Comparison of ENCODE assay signal across 8 cellular contexts in genomic region chr19:9828551-9829063, GRCh38. TPM values are rescaled to one million over a fixed set of nuclear protein-coding genes. Genes with fewer than 3 reads are reported as not detected.
A peak's percentile ranks its signal among the peaks of the same experiment; 100 is the strongest.
DNase-seq lines count a peak whose midpoint lies in the region; ATAC-seq and TF ChIP-seq lines count a peak whose summit lies in the region.

No MANE protein-coding gene starts in this region.

- H3K4me3 ChIP-seq in ascending aorta, result peak overlapping the region; percentile 80 to 87
- H3K4me3 ChIP-seq in lower lobe of right lung, result peak overlapping the region; percentile 94
- H3K4me3 ChIP-seq in upper lobe of left lung, result peak overlapping the region; percentile 77 to 94 (median 84)

- H3K9me3 ChIP-seq in ascending aorta (no peaks in the 10 kb centered on the region), lower lobe of right lung (no peaks in the 10 kb centered on the region), upper lobe of left lung (no peaks in the 10 kb centered on the region)

- H3K27ac ChIP-seq in ascending aorta (peak overlapping the region; percentile 74 to 85), lower lobe of right lung (peak overlapping the region; percentile 85), upper lobe of left lung (peak overlapping the region; percentile 75 to 88 (median 84))

- TF ChIP-seq EP300 in upper lobe of left lung (IDR thresholded peaks at IDR 0.05), result no peak

- no peaks in the 10 kb centered on the region for H3K27me3 Mint-ChIP-seq in activated naive CD4-positive, alpha-beta T cell treated with anti-CD3 and anti-CD28 coated beads, Interleukin-2, amount 50 U/mL, for 24 hours

- H3K36me3 Mint-ChIP-seq in activated naive CD4-positive, alpha-beta T cell treated with anti-CD3 and anti-CD28 coated beads, Interleukin-2, amount 50 U/mL, for 24 hours, result peaks cover 3% of the 10 kb centered on the region

- ATAC-seq in lower lobe of right lung (no peak), upper lobe of left lung (ENCODE audit: low FRiP score in 2 of 2) (no peak), GM19035 (IDR thresholded peaks at IDR 0.05; ENCODE audit: unreplicated experiment) (no peak)

- TF ChIP-seq CTCF in ascending aorta (IDR thresholded peaks at IDR 0.05) (no peak), lower lobe of right lung (IDR thresholded peaks at IDR 0.05) (no peak), upper lobe of left lung (IDR thresholded peaks at IDR 0.05) (no peak)

- TF ChIP-seq POLR2A in upper lobe of left lung (IDR thresholded peaks at IDR 0.05), result no peak

- H3K36me3 ChIP-seq in ascending aorta (peaks cover 7 to 14% of the 10 kb centered on the region in 2 donors), lower lobe of right lung (peaks cover 21% of the 10 kb centered on the region), upper lobe of left lung (peaks cover 0 to 20% (median 14%) of the 10 kb centered on the region in 4 donors)

- no peak for DNase-seq in activated naive CD4-positive, alpha-beta T cell treated with Interleukin-2 at 50 U/mL for 16 hours
- no peak for DNase-seq in ascending aorta (ENCODE audit: low spot score in 2 of 2)
- DNase-seq in lower lobe of right lung, result no peak
- DNase-seq in upper lobe of left lung, result no peak
- no peak for DNase-seq in cortex of kidney (lab: John Stamatoyannopoulos, UW)
- no peak for DNase-seq in NCI-H82 (lab: John Stamatoyannopoulos, UW)

- H3K9me3 Mint-ChIP-seq in activated naive CD4-positive, alpha-beta T cell treated with anti-CD3 and anti-CD28 coated beads, Interleukin-2, amount 50 U/mL, for 24 hours, result no peaks in the 10 kb centered on the region

- H3K4me1 ChIP-seq in ascending aorta (peaks cover 4 to 21% of the 10 kb centered on the region in 2 donors), lower lobe of right lung (peaks cover 28% of the 10 kb centered on the region), upper lobe of left lung (peaks cover 23 to 35% (median 25%) of the 10 kb centered on the region in 4 donors)

- intact Hi-C loops in ascending aorta (cut with DNase I), result no loop called here
- intact Hi-C loops in lower lobe of right lung (cut with DNase I), result no loop called here

- peaks cover 24% of the 10 kb centered on the region for H3K4me1 Mint-ChIP-seq in activated naive CD4-positive, alpha-beta T cell treated with anti-CD3 and anti-CD28 coated beads, Interleukin-2, amount 50 U/mL, for 24 hours

- peak overlapping the region; percentile 4 for H3K27ac Mint-ChIP-seq in activated naive CD4-positive, alpha-beta T cell treated with anti-CD3 and anti-CD28 coated beads, Interleukin-2, amount 50 U/mL, for 24 hours

- no peaks in the 10 kb centered on the region for H3K27me3 ChIP-seq in ascending aorta
- H3K27me3 ChIP-seq in lower lobe of right lung (ENCODE audit: low read depth), result no peaks in the 10 kb centered on the region
- no peaks in the 10 kb centered on the region for H3K27me3 ChIP-seq in upper lobe of left lung

- 30 to 31% methylated on average over 7 to 13 of the region's 13 CpGs for WGBS in upper lobe of left lung, 2 donors

- H3K4me3 Mint-ChIP-seq in activated naive CD4-positive, alpha-beta T cell treated with anti-CD3 and anti-CD28 coated beads, Interleukin-2, amount 50 U/mL, for 24 hours, result peak overlapping the region; percentile 97

RNA-seq across cellular contexts. Expression of gene UBL5, which starts 0.9 kb away (rescaled TPM):
- total RNA-seq in ascending aorta, result 169 TPM
- total RNA-seq in lower lobe of right lung, result 241 TPM
- 100 to 1,000 TPM in 5 of 6 donors, 10 to 100 TPM in 1; 61.8 to 405 (median 255) TPM for total RNA-seq in upper lobe of left lung

RNA-seq across cellular contexts. Expression of gene PIN1, which starts 6.5 kb away (rescaled TPM):
- total RNA-seq in ascending aorta, result 50.7 TPM
- total RNA-seq in lower lobe of right lung, result 57.0 TPM
- 10 to 100 TPM; 38.8 to 87.5 (median 70.7) TPM for total RNA-seq in upper lobe of left lung

RNA-seq across cellular contexts. Expression of gene FBXL12, which starts 9.7 kb away (rescaled TPM):
- total RNA-seq in ascending aorta (64.4 TPM), lower lobe of right lung (18.6 TPM), upper lobe of left lung (10 to 100 TPM; 14.8 to 48.2 (median 32.3) TPM)
